In genomic region chr2:209525336-209525735, GRCh38 we compare ENCODE assay signal across 13 cellular contexts.
DNase-seq lines count a peak whose midpoint lies in the region; TF ChIP-seq lines count a peak whose summit lies in the region.
"Had no signal": no experiment of that assay in that cellular context is flagged by ENCODE, and none has a peak within 500 bp of the region (broad histone marks: within the 10 kb centered on the region; RNA-seq: fewer than 3 reads in every experiment).

No MANE protein-coding gene starts in this region.

- H3K27ac Mint-ChIP-seq in osteocyte (ENCODE audit: unreplicated experiment), result peak overlapping the region; percentile 79
- H3K27ac Mint-ChIP-seq: CD4-positive, alpha-beta memory T cell had no signal

- no peak for TF ChIP-seq POLR2A in esophagus muscularis mucosa (IDR thresholded peaks at IDR 0.05; ENCODE audit: low read depth)

- H3K36me3 ChIP-seq in HAP-1 (replicated peaks) (no peaks in the 10 kb centered on the region), OCI-LY3 (replicated peaks; ENCODE audit: low read depth, low read length) (no peaks in the 10 kb centered on the region), esophagus muscularis mucosa (no peaks in the 10 kb centered on the region)
- H3K36me3 ChIP-seq: sigmoid colon had no signal

- 63% methylated on average over 3 of the region's 3 CpGs for WGBS in esophagus muscularis mucosa

- H2AFZ ChIP-seq in OCI-LY3 (ENCODE audit: low read depth, low read length), result no peak overlapping the region

- H3K79me2 ChIP-seq in OCI-LY3 (ENCODE audit: low read length), result no peaks in the 10 kb centered on the region

- peaks cover 29% of the 10 kb centered on the region for H3K4me1 Mint-ChIP-seq in osteocyte (ENCODE audit: unreplicated experiment)

- H3K4me2 ChIP-seq in OCI-LY3 (ENCODE audit: low read length), result peak overlapping the region; percentile 82

- no peaks in the 10 kb centered on the region for H3K36me3 Mint-ChIP-seq in osteocyte (ENCODE audit: unreplicated experiment)
- H3K36me3 Mint-ChIP-seq: CD4-positive, alpha-beta memory T cell had no signal

- DNase-seq in HAP-1 (ENCODE audit: low spot score in 2 of 2) (peak; percentile 61 to 88), epithelial cell of prostate (ENCODE audit: low read depth, low spot score) (no peak), osteocyte (ENCODE audit: extremely low spot score, unreplicated experiment) (no peak), NCI-H2227 treated with DMSO at 0.1 percent for 48 hours (lab: John Stamatoyannopoulos, UW) (no peak), esophagus muscularis mucosa (ENCODE audit: extremely low spot score) (no peak), NCI-H2196 (lab: John Stamatoyannopoulos, UW; ENCODE audit: unreplicated experiment) (no peak)
- DNase-seq in activated naive CD4-positive, alpha-beta T cell treated with anti-CD3 and anti-CD28 coated beads, Interleukin-2, amount 50 U/mL, for 16 hours, result no peak
- DNase-seq: activated T-cell treated with anti-CD3 and anti-CD28 coated beads, Interleukin-2, amount 50 U/mL, for 1 hour; anterior cingulate cortex; CD4-positive, alpha-beta memory T cell; mucosa of descending colon; sigmoid colon had no signal

- H3K4me3 ChIP-seq in HAP-1 (no peak overlapping the region), OCI-LY3 (ENCODE audit: low read length) (peak overlapping the region; percentile 40), esophagus muscularis mucosa (no peak overlapping the region)
- H3K4me3 ChIP-seq: mucosa of descending colon, sigmoid colon had no signal

- H3K9ac ChIP-seq in OCI-LY3 (ENCODE audit: low read length), result no peak overlapping the region

- H3K27me3 Mint-ChIP-seq in osteocyte (ENCODE audit: unreplicated experiment), result no peaks in the 10 kb centered on the region
- H3K27me3 Mint-ChIP-seq: CD4-positive, alpha-beta memory T cell had no signal

- intact Hi-C loops in esophagus muscularis mucosa (cut with DNase I), result no loop called here

- in situ Hi-C loops in HAP-1 (cut with MboI; ENCODE audit: low sequenced_read_pairs), result no loop called here

- no peaks in the 10 kb centered on the region for H3K9me3 Mint-ChIP-seq in osteocyte (ENCODE audit: unreplicated experiment)

- no peak for TF ChIP-seq CTCF in OCI-LY3 (IDR thresholded peaks at IDR 0.05; ENCODE audit: low read depth, low read length)
- no peak for TF ChIP-seq CTCF in osteocyte (IDR thresholded peaks at IDR 0.05)
- no peak for TF ChIP-seq CTCF in esophagus muscularis mucosa (IDR thresholded peaks at IDR 0.05)

- H3K27me3 ChIP-seq in HAP-1 (ENCODE audit: low read depth) (no peaks in the 10 kb centered on the region), OCI-LY3 (ENCODE audit: low read depth, low read length) (no peaks in the 10 kb centered on the region), esophagus muscularis mucosa (no peaks in the 10 kb centered on the region)
- H3K27me3 ChIP-seq: sigmoid colon had no signal

- H3K9me3 ChIP-seq in HAP-1, result no peaks in the 10 kb centered on the region
- H3K9me3 ChIP-seq in OCI-LY3 (ENCODE audit: insufficient read depth, low read length), result no peaks in the 10 kb centered on the region
- no peaks in the 10 kb centered on the region for H3K9me3 ChIP-seq in esophagus muscularis mucosa
- H3K9me3 ChIP-seq: mucosa of descending colon, sigmoid colon had no signal

- H3K4me1 ChIP-seq in HAP-1, result peaks cover 27% of the 10 kb centered on the region
- peaks cover 42% of the 10 kb centered on the region for H3K4me1 ChIP-seq in OCI-LY3 (ENCODE audit: low read length)
- peaks cover 0 to 10% (median 8%) of the 10 kb centered on the region in 4 donors for H3K4me1 ChIP-seq in esophagus muscularis mucosa

- H3K4me3 Mint-ChIP-seq in osteocyte (ENCODE audit: unreplicated experiment), result no peak overlapping the region

- no peak for TF ChIP-seq EP300 in esophagus muscularis mucosa (IDR thresholded peaks at IDR 0.05)

- no peaks in the 10 kb centered on the region for H4K20me1 ChIP-seq in OCI-LY3 (ENCODE audit: insufficient read depth, low read length)

- H3K27ac ChIP-seq in OCI-LY3 (ENCODE audit: low read length), result no peak overlapping the region
- H3K27ac ChIP-seq in epithelial cell of prostate, result peak overlapping the region; percentile 26
- no peak overlapping the region for H3K27ac ChIP-seq in esophagus muscularis mucosa (replicated peaks in 1 of 4)

Comparison
In these comparisons a context has a peak if more than half of its experiments do, and no peak if none do; other contexts are left out.
1. DNase-seq: peak in HAP-1 (2 of 2); none in epithelial cell of prostate (single experiment), osteocyte (single experiment), NCI-H2227 treated with DMSO at 0.1 percent for 48 hours (single experiment), activated naive CD4-positive, alpha-beta T cell treated with anti-CD3 and anti-CD28 coated beads, Interleukin-2, amount 50 U/mL, for 16 hours (single experiment), esophagus muscularis mucosa (single experiment) and NCI-H2196 (single experiment).